In the genomic region with DNA sequence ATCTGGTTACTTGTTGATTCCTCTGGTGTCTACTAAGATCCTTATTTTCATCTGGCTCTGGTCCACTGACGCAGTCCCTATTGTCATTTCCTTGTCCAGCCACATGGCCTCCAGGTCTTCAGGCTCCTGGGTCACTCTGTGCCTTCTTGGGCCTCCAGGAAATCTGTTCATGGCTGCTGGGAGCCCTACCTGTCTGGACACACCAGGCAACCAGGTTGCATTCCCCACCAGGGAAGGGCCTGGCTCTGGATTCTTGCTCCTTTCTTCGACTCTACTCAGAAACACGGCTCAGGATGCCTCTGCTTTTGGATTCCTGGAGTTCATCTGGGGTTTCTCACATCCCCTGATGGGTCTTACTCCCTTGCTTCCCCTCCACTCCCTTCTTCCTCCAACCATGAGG, we compare ENCODE assay signal across 23 cellular contexts. TPM values are rescaled to one million over a fixed set of nuclear protein-coding genes. Genes with fewer than 3 reads are reported as not detected.
DNase-seq lines count a peak whose midpoint lies in the region; ATAC-seq lines count a peak whose summit lies in the region.
"Had no signal": no experiment of that assay in that cellular context is flagged by ENCODE, and none has a peak within 500 bp of the region (broad histone marks: within the 10 kb centered on the region; RNA-seq: fewer than 3 reads in every experiment).

No MANE protein-coding gene starts in this region.

- H3K4me1 Mint-ChIP-seq in activated T-cell treated with anti-CD3 and anti-CD28 coated beads, Interleukin-2, amount 50 U/mL, for 24 hours (ENCODE audit: low read depth) = peaks cover 11% of the 10 kb centered on the region
- peaks cover 16% of the 10 kb centered on the region for H3K4me1 Mint-ChIP-seq in activated T-cell treated with anti-CD3 and anti-CD28 coated beads, Interleukin-2, amount 50 U/mL, for 72 hours (ENCODE audit: low read depth)
- H3K4me1 Mint-ChIP-seq in activated T-helper 17 cell treated with anti-CD3 and anti-CD28 coated beads, Interleukin-2, amount 50 U/mL, for 72 hours = peaks cover 7% of the 10 kb centered on the region

- H3K36me3 Mint-ChIP-seq in activated T-cell treated with anti-CD3 and anti-CD28 coated beads, Interleukin-2, amount 50 U/mL, for 24 hours (ENCODE audit: low read depth) = no peaks in the 10 kb centered on the region
- peaks cover 0 to 4% of the 10 kb centered on the region in 2 donors for H3K36me3 Mint-ChIP-seq in activated T-cell treated with anti-CD3 and anti-CD28 coated beads, Interleukin-2, amount 50 U/mL, for 72 hours (ENCODE audit: insufficient read depth in 2 of 2)
- H3K36me3 Mint-ChIP-seq in activated T-helper 17 cell treated with anti-CD3 and anti-CD28 coated beads, Interleukin-2, amount 50 U/mL, for 72 hours (ENCODE audit: low read depth) = no peaks in the 10 kb centered on the region

- H3K9me3 Mint-ChIP-seq in activated T-cell treated with anti-CD3 and anti-CD28 coated beads, Interleukin-2, amount 50 U/mL, for 24 hours = no peaks in the 10 kb centered on the region
- peaks cover 2% of the 10 kb centered on the region in 2 donors for H3K9me3 Mint-ChIP-seq in activated T-cell treated with anti-CD3 and anti-CD28 coated beads, Interleukin-2, amount 50 U/mL, for 72 hours
- H3K9me3 Mint-ChIP-seq in activated T-helper 17 cell treated with anti-CD3 and anti-CD28 coated beads, Interleukin-2, amount 50 U/mL, for 72 hours = no peaks in the 10 kb centered on the region
- H3K9me3 Mint-ChIP-seq: CD4-positive, alpha-beta T cell had no signal

- no peaks in the 10 kb centered on the region for H3K27me3 Mint-ChIP-seq in activated T-cell treated with anti-CD3 and anti-CD28 coated beads, Interleukin-2, amount 50 U/mL, for 24 hours
- no peaks in the 10 kb centered on the region for H3K27me3 Mint-ChIP-seq in activated T-cell treated with anti-CD3 and anti-CD28 coated beads, Interleukin-2, amount 50 U/mL, for 72 hours (ENCODE audit: low read depth)
- H3K27me3 Mint-ChIP-seq in activated T-helper 17 cell treated with anti-CD3 and anti-CD28 coated beads, Interleukin-2, amount 50 U/mL, for 72 hours = no peaks in the 10 kb centered on the region
- H3K27me3 Mint-ChIP-seq: CD4-positive, alpha-beta T cell had no signal

- no peak for ATAC-seq in activated T-cell treated with anti-CD3 and anti-CD28 coated beads, Interleukin-2, amount 50 U/mL, for 72 hours (replicated peaks in 1 of 2)
- no peak for ATAC-seq in activated T-helper 17 cell treated with anti-CD3 and anti-CD28 coated beads, Interleukin-2, amount 50 U/mL, for 72 hours (replicated peaks)
- ATAC-seq: A549, GM12878, Right ventricle myocardium inferior had no signal

- no peak overlapping the region for H3K27ac Mint-ChIP-seq in activated T-cell treated with anti-CD3 and anti-CD28 coated beads, Interleukin-2, amount 50 U/mL, for 24 hours
- H3K27ac Mint-ChIP-seq in activated T-cell treated with anti-CD3 and anti-CD28 coated beads, Interleukin-2, amount 50 U/mL, for 72 hours = no peak overlapping the region
- H3K27ac Mint-ChIP-seq in activated T-helper 17 cell treated with anti-CD3 and anti-CD28 coated beads, Interleukin-2, amount 50 U/mL, for 72 hours = peak overlapping the region; percentile 3
- H3K27ac Mint-ChIP-seq: CD4-positive, alpha-beta T cell; H9; HFFc6 had no signal

- H3K4me3 Mint-ChIP-seq in activated T-cell treated with anti-CD3 and anti-CD28 coated beads, Interleukin-2, amount 50 U/mL, for 24 hours = no peak overlapping the region
- H3K4me3 Mint-ChIP-seq in activated T-cell treated with anti-CD3 and anti-CD28 coated beads, Interleukin-2, amount 50 U/mL, for 72 hours = no peak overlapping the region
- H3K4me3 Mint-ChIP-seq in activated T-helper 17 cell treated with anti-CD3 and anti-CD28 coated beads, Interleukin-2, amount 50 U/mL, for 72 hours = no peak overlapping the region
- H3K4me3 Mint-ChIP-seq: CD4-positive, alpha-beta T cell; H9; HFFc6 had no signal

- DNase-seq in activated T-cell treated with anti-CD3 and anti-CD28 coated beads, Interleukin-2, amount 50 U/mL, for 24 hours = peak; percentile 20
- no peak for DNase-seq in activated T-cell treated with anti-CD3 and anti-CD28 coated beads, Interleukin-2, amount 50 U/mL, for 72 hours
- DNase-seq in mesenteric fat pad (ENCODE audit: low spot score) = peak; percentile 28
- no peak for DNase-seq in DMS 273 treated with DMSO at 0.1 percent for 48 hours (lab: John Stamatoyannopoulos, UW)
- no peak for DNase-seq in CD1c-positive myeloid dendritic cell (ENCODE audit: extremely low spot score)
- DNase-seq in NCI-H128 (lab: John Stamatoyannopoulos, UW; ENCODE audit: unreplicated experiment) = no peak
- DNase-seq: BE2C; CD4-positive, alpha-beta T cell; COR-L47; DMS79 treated with DMSO at 0.1 percent for 48 hours; H9; HFFc6; Kasumi-1; MG63; NCI-H1436; NCI-H187 treated with DMSO at 0.1 percent for 48 hours; NCI-H2107; NCI-H446 treated with DMSO at 0.1 percent for 48 hours; NCI-H526 treated with DMSO at 0.1 percent for 48 hours had no signal

RNA-seq across cellular contexts. Expression of gene PPIF, which starts 8.0 kb away (rescaled TPM):
- 100 to 1,000 TPM; 102 to 104 TPM for total RNA-seq in activated T-cell treated with anti-CD3 and anti-CD28 coated beads, Interleukin-2, amount 50 U/mL, for 72 hours
- 100 to 1,000 TPM in 1 of 2 donors, 10 to 100 TPM in 1; 73.7 to 170 TPM for total RNA-seq in activated T-helper 17 cell treated with anti-CD3 and anti-CD28 coated beads, Interleukin-2, amount 50 U/mL, for 72 hours
- 181 TPM for total RNA-seq in mesenteric fat pad

Comparison
In these comparisons a context has a peak if more than half of its experiments do, and no peak if none do; other contexts are left out.
1. DNase-seq: peak in activated T-cell treated with anti-CD3 and anti-CD28 coated beads, Interleukin-2, amount 50 U/mL, for 24 hours (single experiment) and mesenteric fat pad (single experiment); none in activated T-cell treated with anti-CD3 and anti-CD28 coated beads, Interleukin-2, amount 50 U/mL, for 72 hours (0 of 2), DMS 273 treated with DMSO at 0.1 percent for 48 hours (single experiment), CD1c-positive myeloid dendritic cell (single experiment) and NCI-H128 (single experiment).